Comparison of ENCODE assay signal across 1 cellular context in the genomic region with DNA sequence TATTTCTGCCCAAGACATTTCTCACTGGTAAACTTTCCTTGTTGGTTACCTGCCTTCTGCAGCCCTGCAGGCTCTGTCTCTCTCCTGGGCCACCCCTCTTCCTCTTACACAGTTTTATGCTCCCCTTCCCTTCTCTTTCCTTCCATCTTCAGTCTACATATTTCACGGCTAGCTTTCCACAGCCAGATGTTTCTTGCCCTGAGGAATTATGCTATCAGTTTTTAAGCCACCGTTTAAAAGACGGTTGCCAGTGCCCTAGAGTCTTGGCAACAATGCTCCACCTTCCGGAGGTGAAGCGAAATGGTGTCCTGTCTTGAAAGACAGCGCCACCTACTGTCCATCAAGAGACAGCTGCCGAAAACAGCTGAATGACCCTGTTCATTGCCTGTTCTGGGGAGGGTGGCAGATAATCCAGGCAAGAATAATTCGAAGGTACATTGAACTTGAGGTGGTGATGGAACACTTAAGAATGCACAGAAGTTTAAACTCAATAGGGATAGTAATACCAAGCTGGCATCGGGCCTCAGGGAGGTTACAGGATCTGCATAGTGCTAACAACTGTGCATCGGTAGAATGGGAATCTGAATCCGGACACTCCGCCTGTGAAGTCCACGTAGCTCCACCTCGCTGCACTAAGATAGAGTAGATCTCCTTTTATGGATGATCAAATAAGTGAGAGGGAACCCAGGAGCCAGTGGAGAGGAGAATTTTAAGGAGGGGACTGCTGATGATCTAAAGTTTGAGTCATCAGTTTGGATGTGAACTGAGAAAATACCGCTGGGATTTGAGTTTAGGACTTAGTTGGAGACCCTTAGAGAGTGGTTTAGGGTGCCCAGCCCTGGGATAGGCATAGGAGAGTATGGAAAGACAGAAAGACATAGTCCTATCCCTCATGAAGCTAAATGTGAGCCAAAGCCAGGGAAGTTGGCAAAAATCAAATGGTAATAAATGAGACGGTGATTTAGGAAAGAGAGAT.
A peak's percentile ranks its signal among the peaks of the same experiment; 100 is the strongest.
TF ChIP-seq lines count a peak whose summit lies in the region.

No MANE protein-coding gene starts in this region.

TF ChIP-seq in HepG2, 621 proteins besides CTCF, POLR2A, EP300 and RAD21 (continued from another document and continues in another):
- TF ChIP-seq ZEB1 (IDR thresholded peaks at IDR 0.05; ENCODE audit: insufficient replicate concordance, low read depth) (no peak), ZNF747 (CRISPR knock-in tag; IDR thresholded peaks at IDR 0.05; ENCODE audit: borderline replicate concordance) (no peak), ATF7-NPFF (CRISPR knock-in tag; IDR thresholded peaks at IDR 0.05; ENCODE audit: low read depth) (no peak), SIX4 (CRISPR knock-in tag; IDR thresholded peaks at IDR 0.05) (no peak), ZNF260 (CRISPR knock-in tag; IDR thresholded peaks at IDR 0.05; ENCODE audit: borderline replicate concordance, low read depth) (0 out of 2 replicates have a peak, but pooled peaks have one; percentile 24), ZNF34 (CRISPR knock-in tag; IDR thresholded peaks at IDR 0.05; ENCODE audit: borderline replicate concordance) (no peak), KAT2B (IDR thresholded peaks at IDR 0.05; ENCODE audit: borderline replicate concordance, low read depth, low read length) (no peak), ZNF772 (CRISPR knock-in tag; IDR thresholded peaks at IDR 0.05) (no peak), ZNF136 (CRISPR knock-in tag; IDR thresholded peaks at IDR 0.05; ENCODE audit: low read depth) (no peak), FOXJ3 (CRISPR knock-in tag; IDR thresholded peaks at IDR 0.05; ENCODE audit: borderline replicate concordance) (no peak), ZNF7 (CRISPR knock-in tag; IDR thresholded peaks at IDR 0.05) (no peak), TGIF2 (CRISPR knock-in tag; IDR thresholded peaks at IDR 0.05) (0 out of 2 replicates have a peak, but pooled peaks have one; percentile 53), SMAD9 (CRISPR knock-in tag; IDR thresholded peaks at IDR 0.05) (no peak), NKX3-1 (CRISPR knock-in tag; IDR thresholded peaks at IDR 0.05) (no peak), ZSCAN31 (CRISPR knock-in tag; IDR thresholded peaks at IDR 0.05; ENCODE audit: low read depth) (no peak), ZNF615 (CRISPR knock-in tag; IDR thresholded peaks at IDR 0.05; ENCODE audit: borderline replicate concordance) (no peak), NRL (CRISPR knock-in tag; IDR thresholded peaks at IDR 0.05; ENCODE audit: borderline replicate concordance) (no peak)
- TF ChIP-seq, protein P1, sequence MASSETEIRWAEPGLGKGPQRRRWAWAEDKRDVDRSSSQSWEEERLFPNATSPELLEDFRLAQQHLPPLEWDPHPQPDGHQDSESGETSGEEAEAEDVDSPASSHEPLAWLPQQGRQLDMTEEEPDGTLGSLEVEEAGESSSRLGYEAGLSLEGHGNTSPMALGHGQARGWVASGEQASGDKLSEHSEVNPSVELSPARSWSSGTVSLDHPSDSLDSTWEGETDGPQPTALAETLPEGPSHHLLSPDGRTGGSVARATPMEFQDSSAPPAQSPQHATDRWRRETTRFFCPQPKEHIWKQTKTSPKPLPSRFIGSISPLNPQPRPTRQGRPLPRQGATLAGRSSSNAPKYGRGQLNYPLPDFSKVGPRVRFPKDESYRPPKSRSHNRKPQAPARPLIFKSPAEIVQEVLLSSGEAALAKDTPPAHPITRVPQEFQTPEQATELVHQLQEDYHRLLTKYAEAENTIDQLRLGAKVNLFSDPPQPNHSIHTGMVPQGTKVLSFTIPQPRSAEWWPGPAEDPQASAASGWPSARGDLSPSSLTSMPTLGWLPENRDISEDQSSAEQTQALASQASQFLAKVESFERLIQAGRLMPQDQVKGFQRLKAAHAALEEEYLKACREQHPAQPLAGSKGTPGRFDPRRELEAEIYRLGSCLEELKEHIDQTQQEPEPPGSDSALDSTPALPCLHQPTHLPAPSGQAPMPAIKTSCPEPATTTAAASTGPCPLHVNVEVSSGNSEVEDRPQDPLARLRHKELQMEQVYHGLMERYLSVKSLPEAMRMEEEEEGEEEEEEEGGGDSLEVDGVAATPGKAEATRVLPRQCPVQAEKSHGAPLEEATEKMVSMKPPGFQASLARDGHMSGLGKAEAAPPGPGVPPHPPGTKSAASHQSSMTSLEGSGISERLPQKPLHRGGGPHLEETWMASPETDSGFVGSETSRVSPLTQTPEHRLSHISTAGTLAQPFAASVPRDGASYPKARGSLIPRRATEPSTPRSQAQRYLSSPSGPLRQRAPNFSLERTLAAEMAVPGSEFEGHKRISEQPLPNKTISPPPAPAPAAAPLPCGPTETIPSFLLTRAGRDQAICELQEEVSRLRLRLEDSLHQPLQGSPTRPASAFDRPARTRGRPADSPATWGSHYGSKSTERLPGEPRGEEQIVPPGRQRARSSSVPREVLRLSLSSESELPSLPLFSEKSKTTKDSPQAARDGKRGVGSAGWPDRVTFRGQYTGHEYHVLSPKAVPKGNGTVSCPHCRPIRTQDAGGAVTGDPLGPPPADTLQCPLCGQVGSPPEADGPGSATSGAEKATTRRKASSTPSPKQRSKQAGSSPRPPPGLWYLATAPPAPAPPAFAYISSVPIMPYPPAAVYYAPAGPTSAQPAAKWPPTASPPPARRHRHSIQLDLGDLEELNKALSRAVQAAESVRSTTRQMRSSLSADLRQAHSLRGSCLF (CRISPR knock-in tag; IDR thresholded peaks at IDR 0.05; ENCODE audit: borderline replicate concordance): no peak
- TF ChIP-seq, protein P2, sequence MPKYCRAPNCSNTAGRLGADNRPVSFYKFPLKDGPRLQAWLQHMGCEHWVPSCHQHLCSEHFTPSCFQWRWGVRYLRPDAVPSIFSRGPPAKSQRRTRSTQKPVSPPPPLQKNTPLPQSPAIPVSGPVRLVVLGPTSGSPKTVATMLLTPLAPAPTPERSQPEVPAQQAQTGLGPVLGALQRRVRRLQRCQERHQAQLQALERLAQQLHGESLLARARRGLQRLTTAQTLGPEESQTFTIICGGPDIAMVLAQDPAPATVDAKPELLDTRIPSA (CRISPR knock-in tag; IDR thresholded peaks at IDR 0.05; ENCODE audit: borderline replicate concordance): no peak
- TF ChIP-seq, protein P3, sequence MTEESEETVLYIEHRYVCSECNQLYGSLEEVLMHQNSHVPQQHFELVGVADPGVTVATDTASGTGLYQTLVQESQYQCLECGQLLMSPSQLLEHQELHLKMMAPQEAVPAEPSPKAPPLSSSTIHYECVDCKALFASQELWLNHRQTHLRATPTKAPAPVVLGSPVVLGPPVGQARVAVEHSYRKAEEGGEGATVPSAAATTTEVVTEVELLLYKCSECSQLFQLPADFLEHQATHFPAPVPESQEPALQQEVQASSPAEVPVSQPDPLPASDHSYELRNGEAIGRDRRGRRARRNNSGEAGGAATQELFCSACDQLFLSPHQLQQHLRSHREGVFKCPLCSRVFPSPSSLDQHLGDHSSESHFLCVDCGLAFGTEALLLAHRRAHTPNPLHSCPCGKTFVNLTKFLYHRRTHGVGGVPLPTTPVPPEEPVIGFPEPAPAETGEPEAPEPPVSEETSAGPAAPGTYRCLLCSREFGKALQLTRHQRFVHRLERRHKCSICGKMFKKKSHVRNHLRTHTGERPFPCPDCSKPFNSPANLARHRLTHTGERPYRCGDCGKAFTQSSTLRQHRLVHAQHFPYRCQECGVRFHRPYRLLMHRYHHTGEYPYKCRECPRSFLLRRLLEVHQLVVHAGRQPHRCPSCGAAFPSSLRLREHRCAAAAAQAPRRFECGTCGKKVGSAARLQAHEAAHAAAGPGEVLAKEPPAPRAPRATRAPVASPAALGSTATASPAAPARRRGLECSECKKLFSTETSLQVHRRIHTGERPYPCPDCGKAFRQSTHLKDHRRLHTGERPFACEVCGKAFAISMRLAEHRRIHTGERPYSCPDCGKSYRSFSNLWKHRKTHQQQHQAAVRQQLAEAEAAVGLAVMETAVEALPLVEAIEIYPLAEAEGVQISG (CRISPR knock-in tag; IDR thresholded peaks at IDR 0.05): peak; percentile 79
- TF ChIP-seq, protein P4, sequence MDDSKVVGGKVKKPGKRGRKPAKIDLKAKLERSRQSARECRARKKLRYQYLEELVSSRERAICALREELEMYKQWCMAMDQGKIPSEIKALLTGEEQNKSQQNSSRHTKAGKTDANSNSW (CRISPR knock-in tag; IDR thresholded peaks at IDR 0.05; ENCODE audit: borderline replicate concordance): no peak
- TF ChIP-seq, protein P5, sequence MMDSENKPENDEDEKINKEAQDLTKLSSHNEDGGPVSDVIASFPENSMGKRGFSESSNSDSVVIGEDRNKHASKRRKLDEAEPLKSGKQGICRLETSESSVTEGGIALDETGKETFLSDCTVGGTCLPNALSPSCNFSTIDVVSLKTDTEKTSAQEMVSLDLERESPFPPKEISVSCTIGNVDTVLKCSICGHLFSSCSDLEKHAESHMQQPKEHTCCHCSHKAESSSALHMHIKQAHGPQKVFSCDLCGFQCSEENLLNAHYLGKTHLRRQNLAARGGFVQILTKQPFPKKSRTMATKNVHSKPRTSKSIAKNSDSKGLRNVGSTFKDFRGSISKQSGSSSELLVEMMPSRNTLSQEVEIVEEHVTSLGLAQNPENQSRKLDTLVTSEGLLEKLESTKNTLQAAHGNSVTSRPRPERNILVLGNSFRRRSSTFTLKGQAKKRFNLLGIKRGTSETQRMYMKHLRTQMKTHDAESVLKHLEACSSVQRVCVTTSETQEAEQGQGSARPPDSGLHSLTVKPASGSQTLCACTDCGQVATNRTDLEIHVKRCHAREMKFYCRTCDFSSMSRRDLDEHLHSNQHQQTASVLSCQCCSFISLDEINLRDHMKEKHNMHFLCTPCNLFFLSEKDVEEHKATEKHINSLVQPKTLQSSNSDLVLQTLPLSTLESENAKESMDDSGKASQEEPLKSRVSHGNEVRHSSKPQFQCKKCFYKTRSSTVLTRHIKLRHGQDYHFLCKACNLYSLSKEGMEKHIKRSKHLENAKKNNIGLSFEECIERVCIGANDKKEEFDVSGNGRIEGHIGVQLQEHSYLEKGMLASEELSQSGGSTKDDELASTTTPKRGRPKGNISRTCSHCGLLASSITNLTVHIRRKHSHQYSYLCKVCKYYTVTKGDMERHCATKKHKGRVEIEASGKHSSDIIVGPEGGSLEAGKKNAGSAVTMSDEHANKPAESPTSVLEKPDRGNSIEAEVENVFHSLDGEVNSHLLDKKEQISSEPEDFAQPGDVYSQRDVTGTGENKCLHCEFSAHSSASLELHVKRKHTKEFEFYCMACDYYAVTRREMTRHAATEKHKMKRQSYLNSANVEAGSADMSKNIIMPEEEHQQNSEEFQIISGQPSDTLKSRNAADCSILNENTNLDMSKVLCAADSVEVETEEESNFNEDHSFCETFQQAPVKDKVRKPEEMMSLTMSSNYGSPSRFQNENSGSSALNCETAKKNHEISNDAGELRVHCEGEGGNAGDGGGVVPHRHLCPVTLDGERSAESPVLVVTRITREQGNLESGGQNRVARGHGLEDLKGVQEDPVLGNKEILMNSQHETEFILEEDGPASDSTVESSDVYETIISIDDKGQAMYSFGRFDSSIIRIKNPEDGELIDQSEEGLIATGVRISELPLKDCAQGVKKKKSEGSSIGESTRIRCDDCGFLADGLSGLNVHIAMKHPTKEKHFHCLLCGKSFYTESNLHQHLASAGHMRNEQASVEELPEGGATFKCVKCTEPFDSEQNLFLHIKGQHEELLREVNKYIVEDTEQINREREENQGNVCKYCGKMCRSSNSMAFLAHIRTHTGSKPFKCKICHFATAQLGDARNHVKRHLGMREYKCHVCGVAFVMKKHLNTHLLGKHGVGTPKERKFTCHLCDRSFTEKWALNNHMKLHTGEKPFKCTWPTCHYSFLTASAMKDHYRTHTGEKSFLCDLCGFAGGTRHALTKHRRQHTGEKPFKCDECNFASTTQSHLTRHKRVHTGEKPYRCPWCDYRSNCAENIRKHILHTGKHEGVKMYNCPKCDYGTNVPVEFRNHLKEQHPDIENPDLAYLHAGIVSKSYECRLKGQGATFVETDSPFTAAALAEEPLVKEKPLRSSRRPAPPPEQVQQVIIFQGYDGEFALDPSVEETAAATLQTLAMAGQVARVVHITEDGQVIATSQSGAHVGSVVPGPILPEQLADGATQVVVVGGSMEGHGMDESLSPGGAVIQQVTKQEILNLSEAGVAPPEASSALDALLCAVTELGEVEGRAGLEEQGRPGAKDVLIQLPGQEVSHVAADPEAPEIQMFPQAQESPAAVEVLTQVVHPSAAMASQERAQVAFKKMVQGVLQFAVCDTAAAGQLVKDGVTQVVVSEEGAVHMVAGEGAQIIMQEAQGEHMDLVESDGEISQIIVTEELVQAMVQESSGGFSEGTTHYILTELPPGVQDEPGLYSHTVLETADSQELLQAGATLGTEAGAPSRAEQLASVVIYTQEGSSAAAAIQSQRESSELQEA (CRISPR knock-in tag; IDR thresholded peaks at IDR 0.05; ENCODE audit: not compliant biosample characterization): no peak
- TF ChIP-seq, protein P6, sequence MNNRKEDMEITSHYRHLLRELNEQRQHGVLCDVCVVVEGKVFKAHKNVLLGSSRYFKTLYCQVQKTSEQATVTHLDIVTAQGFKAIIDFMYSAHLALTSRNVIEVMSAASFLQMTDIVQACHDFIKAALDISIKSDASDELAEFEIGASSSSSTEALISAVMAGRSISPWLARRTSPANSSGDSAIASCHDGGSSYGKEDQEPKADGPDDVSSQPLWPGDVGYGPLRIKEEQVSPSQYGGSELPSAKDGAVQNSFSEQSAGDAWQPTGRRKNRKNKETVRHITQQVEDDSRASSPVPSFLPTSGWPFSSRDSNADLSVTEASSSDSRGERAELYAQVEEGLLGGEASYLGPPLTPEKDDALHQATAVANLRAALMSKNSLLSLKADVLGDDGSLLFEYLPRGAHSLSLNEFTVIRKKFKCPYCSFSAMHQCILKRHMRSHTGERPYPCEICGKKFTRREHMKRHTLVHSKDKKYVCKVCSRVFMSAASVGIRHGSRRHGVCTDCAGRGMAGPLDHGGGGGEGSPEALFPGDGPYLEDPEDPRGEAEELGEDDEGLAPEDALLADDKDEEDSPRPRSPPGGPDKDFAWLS (CRISPR knock-in tag; IDR thresholded peaks at IDR 0.05; ENCODE audit: borderline replicate concordance): no peak
